Comparison of ENCODE assay signal across 17 cellular contexts in genomic region chr5:147398860-147399259, GRCh38.
"Had no signal": no experiment of that assay in that cellular context is flagged by ENCODE, and none has a peak within 500 bp of the region (broad histone marks: within the 10 kb centered on the region; RNA-seq: fewer than 3 reads in every experiment).

No MANE protein-coding gene starts in this region.

- H3K4me3 ChIP-seq: colonic mucosa, esophagus squamous epithelium, left ventricle myocardium inferior, mucosa of descending colon, thyroid gland had no signal

- ATAC-seq: mucosa of descending colon; naive thymus-derived CD4-positive, alpha-beta T cell; stimulated activated memory B cell treated with anti-CD40 and anti-IgM and Interleukin-4, amounts not matched to agents 10 μg/mL and 1 μg/mL and 100 μg/mL, for 72 hours had no signal

- H3K4me1 Mint-ChIP-seq: naive thymus-derived CD4-positive, alpha-beta T cell; stimulated activated memory B cell treated with anti-CD40 and anti-IgM and Interleukin-4, amounts not matched to agents 10 μg/mL and 1 μg/mL and 100 μg/mL, for 72 hours had no signal

- H3K36me3 ChIP-seq: colonic mucosa, thyroid gland had no signal

- H3K36me3 Mint-ChIP-seq: naive thymus-derived CD4-positive, alpha-beta T cell; stimulated activated memory B cell treated with anti-CD40 and anti-IgM and Interleukin-4, amounts not matched to agents 10 μg/mL and 1 μg/mL and 100 μg/mL, for 72 hours had no signal

- H3K4me1 ChIP-seq: colonic mucosa, parathyroid adenoma had no signal

- H3K27ac ChIP-seq: colonic mucosa, left ventricle myocardium inferior, parathyroid adenoma, thyroid gland had no signal

- H3K27me3 ChIP-seq: colonic mucosa, esophagus squamous epithelium, thyroid gland had no signal

- H3K27ac Mint-ChIP-seq: naive thymus-derived CD4-positive, alpha-beta T cell; stimulated activated memory B cell treated with anti-CD40 and anti-IgM and Interleukin-4, amounts not matched to agents 10 μg/mL and 1 μg/mL and 100 μg/mL, for 72 hours had no signal

- H3K9me3 ChIP-seq: colonic mucosa, esophagus squamous epithelium, left ventricle myocardium inferior, mucosa of descending colon, thyroid gland had no signal

- H2AFZ ChIP-seq: parathyroid adenoma had no signal

- H3K4me3 Mint-ChIP-seq: naive thymus-derived CD4-positive, alpha-beta T cell; stimulated activated memory B cell treated with anti-CD40 and anti-IgM and Interleukin-4, amounts not matched to agents 10 μg/mL and 1 μg/mL and 100 μg/mL, for 72 hours had no signal

- H3K9me3 Mint-ChIP-seq: naive thymus-derived CD4-positive, alpha-beta T cell had no signal

- H3K79me2 ChIP-seq: parathyroid adenoma had no signal

- H3K27me3 Mint-ChIP-seq: naive thymus-derived CD4-positive, alpha-beta T cell; stimulated activated memory B cell treated with anti-CD40 and anti-IgM and Interleukin-4, amounts not matched to agents 10 μg/mL and 1 μg/mL and 100 μg/mL, for 72 hours had no signal

- DNase-seq: activated CD4-positive, alpha-beta T cell treated with anti-CD3 and anti-CD28 coated beads for 1 hour; activated CD4-positive, alpha-beta T cell treated with anti-CD3 and anti-CD28 coated beads, Interleukin-2, amount 50 U/mL, for 4 hours; activated naive CD4-positive, alpha-beta T cell treated with Interleukin-2 at 50 U/mL for 16 hours; activated T-cell treated with anti-CD3 and anti-CD28 coated beads for 4 hours; central memory CD4-positive, alpha-beta T cell; colonic mucosa; esophagus squamous epithelium; hypothalamus; kidney; left ventricle myocardium inferior; mucosa of descending colon; naive thymus-derived CD4-positive, alpha-beta T cell; T-helper 1 cell; T1000; thyroid gland had no signal
